In the genomic region with DNA sequence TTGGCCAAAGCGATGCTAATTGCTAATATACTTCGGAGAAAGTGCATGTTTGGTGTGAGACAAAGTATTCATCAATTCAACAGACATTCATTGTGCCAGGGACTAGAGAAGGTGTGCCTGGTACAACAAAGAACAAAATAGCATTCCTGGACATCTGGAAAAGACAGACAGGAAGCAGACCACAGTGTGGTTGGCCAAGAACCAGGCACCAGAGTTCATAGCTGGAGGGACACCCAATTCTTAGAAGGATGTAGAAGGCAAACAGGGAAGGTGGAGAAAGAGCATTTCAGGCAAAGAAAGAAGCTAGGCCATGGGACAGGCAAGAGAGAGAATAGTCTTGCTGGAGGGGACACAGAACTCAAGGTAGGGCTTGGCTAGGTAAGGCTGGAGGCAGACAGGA, we compare ENCODE assay signal across 27 cellular contexts.
"Had no signal": no experiment of that assay in that cellular context is flagged by ENCODE, and none has a peak within 500 bp of the region (broad histone marks: within the 10 kb centered on the region; RNA-seq: fewer than 3 reads in every experiment).

No MANE protein-coding gene starts in this region.

- H3K4me1 ChIP-seq: right lobe of liver had no signal

- H3K4me3 Mint-ChIP-seq: endodermal cell; natural killer cell treated with Interleukin-12 subunit alpha and Interleukin-12 subunit beta and Interleukin-15 and Interleukin-18, amount 100 ng/mL, for 72 hours; stimulated activated memory B cell treated with anti-CD40 and anti-IgM and Interleukin-4, amounts not matched to agents 10 μg/mL and 1 μg/mL and 100 μg/mL, for 72 hours; stimulated activated naive CD8-positive, alpha-beta T cell treated with anti-CD3 and anti-CD28 coated beads, Interleukin-15, amount 100 ng/mL, for 72 hours had no signal

- H3K36me3 Mint-ChIP-seq: natural killer cell treated with Interleukin-12 subunit alpha and Interleukin-12 subunit beta and Interleukin-15 and Interleukin-18, amount 100 ng/mL, for 72 hours had no signal

- H3K9me3 Mint-ChIP-seq: endodermal cell; stimulated activated memory B cell treated with anti-CD40 and anti-IgM and Interleukin-4, amounts not matched to agents 10 μg/mL and 1 μg/mL and 100 μg/mL, for 72 hours; stimulated activated naive CD8-positive, alpha-beta T cell treated with anti-CD3 and anti-CD28 coated beads, Interleukin-15, amount 100 ng/mL, for 72 hours had no signal

- FAIRE-seq: colon, endothelial cell of umbilical vein had no signal

- H3K9me3 ChIP-seq: neutrophil, psoas muscle, right lobe of liver, spleen, testis, tibial nerve, upper lobe of right lung had no signal

- DNase-seq: dermis blood vessel endothelial cell; effector CD4-positive, alpha-beta T cell; endodermal cell; erythroblast; head of caudate nucleus; left colon; left ventricle myocardium superior; mesenchymal stem cell; midbrain; psoas muscle; retina; right lobe of liver; spleen; stimulated activated CD4-positive, alpha-beta T cell treated with anti-CD3 and anti-CD28 coated beads, Interleukin-15, amount 100 ng/mL, for 24 hours; stimulated activated CD4-positive, alpha-beta T cell treated with anti-CD3 and anti-CD28 coated beads, Interleukin-1b, Interleukin-23, amount 100 ng/mL, for 48 hours; stimulated activated CD4-positive, alpha-beta T cell treated with anti-CD3 and anti-CD28 coated beads, Interleukin-4, amount 100 ng/mL, for 24 hours; stimulated activated naive CD8-positive, alpha-beta T cell treated with anti-CD3 and anti-CD28 coated beads, Interleukin-15, amount 100 ng/mL, for 72 hours; testis; upper lobe of right lung had no signal

- H3K79me2 ChIP-seq: hepatocyte had no signal

- H2AFZ ChIP-seq: hepatocyte had no signal

- H3K27ac ChIP-seq: hepatocyte, neutrophil, psoas muscle, right lobe of liver, spleen, testis, tibial nerve, upper lobe of right lung had no signal

- H3K27ac Mint-ChIP-seq: endodermal cell; natural killer cell treated with Interleukin-12 subunit alpha and Interleukin-12 subunit beta and Interleukin-15 and Interleukin-18, amount 100 ng/mL, for 72 hours; stimulated activated memory B cell treated with anti-CD40 and anti-IgM and Interleukin-4, amounts not matched to agents 10 μg/mL and 1 μg/mL and 100 μg/mL, for 72 hours had no signal

- H3K4me2 ChIP-seq: hepatocyte had no signal

- H3K27me3 ChIP-seq: hepatocyte, neutrophil, right lobe of liver, testis, tibial nerve, upper lobe of right lung had no signal

- H3K4me3 ChIP-seq: hepatocyte, lung, psoas muscle, right lobe of liver, spleen, testis, tibial nerve, upper lobe of right lung had no signal

- H3K27me3 Mint-ChIP-seq: stimulated activated memory B cell treated with anti-CD40 and anti-IgM and Interleukin-4, amounts not matched to agents 10 μg/mL and 1 μg/mL and 100 μg/mL, for 72 hours had no signal

- H3K36me3 ChIP-seq: right lobe of liver, tibial nerve, upper lobe of right lung had no signal
